In the genomic region with DNA sequence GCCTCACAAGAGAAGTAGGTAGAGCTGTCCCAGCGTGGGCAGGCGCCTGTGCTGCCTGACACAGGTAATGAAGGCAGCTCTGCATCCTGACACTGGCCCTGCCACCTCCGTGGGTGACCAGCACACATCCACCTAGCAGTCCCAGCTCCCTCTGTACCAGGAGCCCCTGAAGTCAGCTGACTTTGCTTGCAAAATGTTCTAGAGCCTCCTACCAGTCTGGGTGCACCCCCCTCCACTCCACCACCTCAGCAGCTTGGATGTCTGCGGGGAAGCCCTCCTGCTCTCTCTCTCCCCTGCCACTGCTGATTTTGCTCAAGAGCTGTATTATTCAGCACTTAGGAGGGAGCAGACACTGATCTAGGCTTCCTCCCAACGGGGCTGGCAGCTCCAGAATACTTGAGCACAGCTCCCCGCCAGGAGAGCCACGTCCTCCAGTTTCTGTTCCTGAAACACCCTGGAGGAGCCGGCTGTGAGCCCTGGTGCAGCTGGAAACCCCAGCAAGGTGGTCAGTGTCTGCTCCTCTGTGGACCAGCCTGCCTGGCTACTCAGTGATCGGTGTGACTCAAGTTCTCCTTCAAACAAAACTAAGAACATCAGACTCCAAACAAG, we compare ENCODE assay signal across 6 cellular contexts. TPM values are rescaled to one million over a fixed set of nuclear protein-coding genes. Genes with fewer than 3 reads are reported as not detected.
DNase-seq lines count a peak whose midpoint lies in the region; ATAC-seq and TF ChIP-seq lines count a peak whose summit lies in the region.

No MANE protein-coding gene starts in this region.

- in situ Hi-C loops in Panc1 (cut with HindIII; ENCODE audit: low pct_unique_long_range_greater_than_20kb, low sequenced_read_pairs) = no loop called here

- intact Hi-C loops in Panc1 (cut with micrococcal nuclease; ENCODE audit: unreplicated experiment) (no loop called here), esophagus squamous epithelium (cut with DNase I) (no loop called here)

- peaks cover 51 to 73% of the 10 kb centered on the region in 2 donors for H3K4me1 Mint-ChIP-seq in stimulated activated naive B cell treated with anti-CD40 and anti-IgM and Interleukin-4, amounts not matched to agents 10 μg/mL and 1 μg/mL and 100 μg/mL, for 72 hours

- peaks cover 15% of the 10 kb centered on the region in 2 donors for H3K36me3 Mint-ChIP-seq in stimulated activated naive B cell treated with anti-CD40 and anti-IgM and Interleukin-4, amounts not matched to agents 10 μg/mL and 1 μg/mL and 100 μg/mL, for 72 hours

- H3K27me3 ChIP-seq in Panc1 (ENCODE audit: control insufficient read depth, insufficient read depth, low read length) (no peaks in the 10 kb centered on the region), esophagus squamous epithelium (no peaks in the 10 kb centered on the region)

- POLR2A ChIA-PET in Panc1 (lab: Charles Lee) = interaction anchor here (0.6 kb wide), 1 partner anchor 18 kb away, joined by 4 read pairs; no protein-coding TSS in a partner anchor

- TF ChIP-seq CTCF in Panc1 (IDR thresholded peaks at IDR 0.05) (no peak), esophagus squamous epithelium (IDR thresholded peaks at IDR 0.05) (no peak)

- DNase-seq in CD1c-positive myeloid dendritic cell (ENCODE audit: extremely low spot score) (peak; percentile 82), Panc1 (ENCODE audit: low read depth, low spot score) (no peak), esophagus squamous epithelium (lab: John Stamatoyannopoulos, UW) (no peak), islet precursor cell (no peak), NCI-H2081 (lab: John Stamatoyannopoulos, UW) (no peak)
- DNase-seq in stimulated activated naive B cell treated with anti-CD40 and anti-IgM and Interleukin-4, amounts not matched to agents 10 μg/mL and 1 μg/mL and 100 μg/mL, for 72 hours = no peak

- H3K9me3 ChIP-seq in Panc1 (ENCODE audit: control insufficient read depth, insufficient read depth, low read depth, low read length) (no peaks in the 10 kb centered on the region), esophagus squamous epithelium (no peaks in the 10 kb centered on the region)

- TF ChIP-seq POLR2A in esophagus squamous epithelium (IDR thresholded peaks at IDR 0.05) = peak in 2 of 4 donors; percentile 7 to 18

- H3K27me3 Mint-ChIP-seq in stimulated activated naive B cell treated with anti-CD40 and anti-IgM and Interleukin-4, amounts not matched to agents 10 μg/mL and 1 μg/mL and 100 μg/mL, for 72 hours = no peaks in the 10 kb centered on the region

- no peak for ATAC-seq in Panc1
- ATAC-seq in stimulated activated naive B cell treated with anti-CD40 and anti-IgM and Interleukin-4, amounts not matched to agents 10 μg/mL and 1 μg/mL and 100 μg/mL, for 72 hours (replicated peaks) = no peak

- H3K4me3 ChIP-seq in Panc1 (ENCODE audit: low read depth in 2 of 2, low read length in 2 of 2) = peak overlapping the region; percentile 59 to 85
- H3K4me3 ChIP-seq in esophagus squamous epithelium = peak overlapping the region; percentile 93 to 99 (median 95)

- H3K36me3 ChIP-seq in Panc1 (ENCODE audit: control insufficient read depth, insufficient read depth, low read length) (peaks cover 6% of the 10 kb centered on the region; the same call in 1 of the 2 replicates), esophagus squamous epithelium (peaks cover 0 to 11% (median 0%) of the 10 kb centered on the region in 3 donors)

- peak overlapping the region; percentile 85 for H3K27ac Mint-ChIP-seq in stimulated activated naive B cell treated with anti-CD40 and anti-IgM and Interleukin-4, amounts not matched to agents 10 μg/mL and 1 μg/mL and 100 μg/mL, for 72 hours

- CTCF ChIA-PET in Panc1 (lab: Charles Lee) = no interaction called here

- BruUV-seq in Panc1 (replicated peaks; lab: Mats Ljungman, UMichigan) = TSS peak; percentile 81

- no peaks in the 10 kb centered on the region for H3K9me3 Mint-ChIP-seq in stimulated activated naive B cell treated with anti-CD40 and anti-IgM and Interleukin-4, amounts not matched to agents 10 μg/mL and 1 μg/mL and 100 μg/mL, for 72 hours

- H3K4me1 ChIP-seq in Panc1 (ENCODE audit: control insufficient read depth, insufficient read depth, low read length) = peaks cover 9% of the 10 kb centered on the region
- H3K4me1 ChIP-seq in esophagus squamous epithelium = peaks cover 28 to 77% (median 34%) of the 10 kb centered on the region in 3 donors

- H3K27ac ChIP-seq in Panc1 (ENCODE audit: low read length) (peak overlapping the region; percentile 59; the same call in 1 of the 2 replicates), esophagus squamous epithelium (peak overlapping the region; percentile 78 to 95 (median 90))

- WGBS in esophagus squamous epithelium, 2 donors = 24 to 34% methylated on average over 4 to 7 of the region's 9 CpGs

- H3K4me3 Mint-ChIP-seq in stimulated activated naive B cell treated with anti-CD40 and anti-IgM and Interleukin-4, amounts not matched to agents 10 μg/mL and 1 μg/mL and 100 μg/mL, for 72 hours = peak overlapping the region; percentile 74 to 83

RNA-seq across cellular contexts. Expression of a gene that starts 1.0 kb away (rescaled TPM):
- total RNA-seq in Panc1 (2021; ENCODE audit: unreplicated experiment) = 19.8 TPM
- 23.4 TPM for polyA plus RNA-seq in Panc1 (2012; ENCODE audit: insufficient read length)
- 10 to 100 TPM in 2 of 4 donors, 1 to 10 TPM in 2; 7.1 to 16.8 (median 9.6) TPM for total RNA-seq in esophagus squamous epithelium

RNA-seq across cellular contexts. Expression of a gene that starts 1.1 kb away (rescaled TPM):
- total RNA-seq in Panc1 (2021; ENCODE audit: unreplicated experiment) (24.8 TPM), esophagus squamous epithelium (10 to 100 TPM in 1 of 4 donors, 1 to 10 TPM in 3; 4.4 to 13.2 (median 6.3) TPM)
- 31.7 TPM for polyA plus RNA-seq in Panc1 (2012; ENCODE audit: insufficient read length)

RNA-seq across cellular contexts. Expression of a gene that starts 18.9 kb away (rescaled TPM):
- not detected for total RNA-seq in Panc1 (2021; ENCODE audit: unreplicated experiment)
- polyA plus RNA-seq in Panc1 (2012; ENCODE audit: insufficient read length) = 0.40 TPM
- under 1 TPM in 2 of 4 donors, not detected in 2; 0.23 to 0.95 TPM for total RNA-seq in esophagus squamous epithelium

RNA-seq across cellular contexts. Expression of a gene that starts 42.3 kb away (rescaled TPM):
- 96.8 TPM for total RNA-seq in Panc1 (2021; ENCODE audit: unreplicated experiment)
- 84.8 TPM for polyA plus RNA-seq in Panc1 (2012; ENCODE audit: insufficient read length)
- total RNA-seq in esophagus squamous epithelium = 100 to 1,000 TPM in 1 of 4 donors, 10 to 100 TPM in 3; 52.7 to 134 (median 71.4) TPM

RNA-seq across cellular contexts. Expression of a gene that starts 54.3 kb away (rescaled TPM):
- total RNA-seq in Panc1 (2021; ENCODE audit: unreplicated experiment) (233 TPM), esophagus squamous epithelium (100 to 1,000 TPM in 2 of 4 donors, 10 to 100 TPM in 2; 67.1 to 205 (median 98.7) TPM)
- polyA plus RNA-seq in Panc1 (2012; ENCODE audit: insufficient read length) = 404 TPM
